Comparison of ENCODE assay signal across 25 cellular contexts in genomic region chr6:54680531-54680930, GRCh38.
"Had no signal": no experiment of that assay in that cellular context is flagged by ENCODE, and none has a peak within 500 bp of the region (broad histone marks: within the 10 kb centered on the region; RNA-seq: fewer than 3 reads in every experiment).

No MANE protein-coding gene starts in this region.

- H3K9me3 Mint-ChIP-seq: dendritic cell treated with granulocyte-macrophage colony-stimulating factor and Interleukin-4, amounts not matched to agents 40 ng/mL and 50 ng/mL, for 4 days; endodermal cell had no signal

- H3K36me3 ChIP-seq: colonic mucosa, esophagus muscularis mucosa, esophagus squamous epithelium, gastrocnemius medialis, gastroesophageal sphincter, heart left ventricle, heart right ventricle had no signal

- H3K4me1 ChIP-seq: colonic mucosa, esophagus muscularis mucosa, esophagus squamous epithelium, foreskin keratinocyte, gastroesophageal sphincter, heart left ventricle, heart right ventricle had no signal

- ATAC-seq: effector memory CD8-positive, alpha-beta T cell; esophagus mucosa; foreskin keratinocyte; gastrocnemius medialis; gastroesophageal sphincter; heart left ventricle; heart right ventricle had no signal

- H3K9me3 ChIP-seq: colonic mucosa, esophagus muscularis mucosa, esophagus squamous epithelium, gastrocnemius medialis, gastroesophageal sphincter, heart left ventricle, heart right ventricle had no signal

- H3K27ac ChIP-seq: colonic mucosa, coronary artery, dorsolateral prefrontal cortex, epithelial cell of prostate, esophagus muscularis mucosa, esophagus squamous epithelium, foreskin keratinocyte, gastrocnemius medialis, gastroesophageal sphincter, heart left ventricle, heart right ventricle had no signal

- DNase-seq: colonic mucosa; cortex of kidney; dermis blood vessel endothelial cell; dorsolateral prefrontal cortex; effector CD4-positive, alpha-beta T cell; effector CD8-positive, alpha-beta T cell; effector memory CD4-positive, alpha-beta T cell; effector memory CD8-positive, alpha-beta T cell; endodermal cell; erythroblast; esophagus squamous epithelium; foreskin fibroblast; foreskin keratinocyte; foreskin melanocyte; gastrocnemius medialis; glutamatergic neuron; head of caudate nucleus; heart left ventricle; heart right ventricle had no signal

- H3K4me3 ChIP-seq: colonic mucosa, coronary artery, dorsolateral prefrontal cortex, esophagus muscularis mucosa, esophagus squamous epithelium, gastrocnemius medialis, gastroesophageal sphincter, heart left ventricle, heart right ventricle had no signal

- H3K27me3 ChIP-seq: colonic mucosa, dorsolateral prefrontal cortex, esophagus muscularis mucosa, esophagus squamous epithelium, foreskin keratinocyte, gastrocnemius medialis, gastroesophageal sphincter, heart left ventricle, heart right ventricle had no signal

- H3K4me3 Mint-ChIP-seq: dendritic cell treated with granulocyte-macrophage colony-stimulating factor and Interleukin-4, amounts not matched to agents 40 ng/mL and 50 ng/mL, for 4 days; effector memory CD8-positive, alpha-beta T cell; endodermal cell had no signal

- H3K27ac Mint-ChIP-seq: dendritic cell treated with granulocyte-macrophage colony-stimulating factor and Interleukin-4, amounts not matched to agents 40 ng/mL and 50 ng/mL, for 4 days; effector memory CD8-positive, alpha-beta T cell; endodermal cell had no signal

- H3K27me3 Mint-ChIP-seq: dendritic cell treated with granulocyte-macrophage colony-stimulating factor and Interleukin-4, amounts not matched to agents 40 ng/mL and 50 ng/mL, for 4 days; effector memory CD8-positive, alpha-beta T cell had no signal
